In the genomic region with DNA sequence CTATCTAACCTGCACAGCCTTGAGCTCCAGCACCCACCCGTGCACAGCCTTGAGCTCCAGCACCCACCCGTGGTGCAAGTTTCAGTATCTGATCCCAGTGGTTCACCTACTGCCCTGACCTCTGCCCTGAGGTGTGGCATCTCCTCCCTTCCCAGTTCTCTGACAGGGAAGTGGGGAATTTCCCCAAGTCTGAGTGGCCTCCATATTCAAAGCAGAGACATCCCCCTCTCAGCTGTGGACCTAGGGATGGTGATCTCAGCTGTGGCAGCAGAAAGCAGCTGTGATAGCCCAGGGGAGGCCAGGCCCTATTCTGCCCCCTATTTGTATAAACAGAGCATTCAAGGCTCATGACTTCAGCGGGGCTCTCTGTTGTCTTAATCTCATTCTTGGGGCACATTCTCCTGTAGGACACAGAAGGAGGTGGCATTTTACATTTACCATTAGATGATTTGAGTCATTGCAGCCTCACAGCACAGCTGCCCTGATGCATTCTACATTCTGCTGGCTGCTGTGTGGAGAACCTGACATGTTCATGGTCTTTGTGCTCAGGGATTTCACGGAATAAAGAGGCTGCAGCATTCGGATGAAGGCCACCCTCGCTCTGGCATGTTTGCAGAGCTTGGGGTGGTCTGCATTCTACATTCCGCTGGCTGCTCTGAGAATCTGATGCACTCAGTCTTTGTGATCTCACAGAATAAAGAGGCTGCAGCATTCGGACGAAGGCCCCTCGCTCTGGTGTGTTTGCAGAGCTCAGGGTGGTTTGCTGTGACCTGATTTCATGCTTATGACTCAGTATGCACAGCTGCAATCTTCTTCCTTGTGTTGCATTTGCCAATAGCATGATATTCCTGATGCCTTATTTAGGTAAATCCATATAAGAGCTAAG, we compare ENCODE assay signal across 12 cellular contexts. TPM values are rescaled to one million over a fixed set of nuclear protein-coding genes. Genes with fewer than 3 reads are reported as not detected.
DNase-seq lines count a peak whose midpoint lies in the region; ATAC-seq and TF ChIP-seq lines count a peak whose summit lies in the region.
"Had no signal": no experiment of that assay in that cellular context is flagged by ENCODE, and none has a peak within 500 bp of the region (broad histone marks: within the 10 kb centered on the region; RNA-seq: fewer than 3 reads in every experiment).

No MANE protein-coding gene starts in this region.

- WGBS in H9 (ENCODE audit: extremely low coverage, insufficient read length, low lambda C conversion rate): no CpG with 5 or more reads among the region's 10 CpGs

- H4K91ac ChIP-seq in H9 (ENCODE audit: insufficient read length, low read depth, low read length): no peak overlapping the region

- no peak overlapping the region for H3K23ac ChIP-seq in H9 (ENCODE audit: insufficient read length, low read depth, low read length)

- H4K20me1 ChIP-seq in H9 (ENCODE audit: control insufficient read depth, insufficient read depth, insufficient read length): no peaks in the 10 kb centered on the region

- H3K4me3 Mint-ChIP-seq in brain: peak overlapping the region in 1 of 5 experiments; percentile 42
- no peak overlapping the region for H3K4me3 Mint-ChIP-seq in H9
- H3K4me3 Mint-ChIP-seq in T-helper 2 cell treated with Interferon-gamma antibody and Interleukin-4, amounts not matched to agents 5 μg/mL and 100 μg/mL, for 36 hours: no peak overlapping the region
- H3K4me3 Mint-ChIP-seq: activated T-cell treated with anti-CD3 and anti-CD28 coated beads, Interleukin-2, amount 50 U/mL, for 24 hours had no signal

- H3K27ac ChIP-seq in H9 (ENCODE audit: insufficient read length, low read depth, low read length): no peak overlapping the region
- H3K27ac ChIP-seq: esophagus muscularis mucosa had no signal

- no peak overlapping the region for H2AK5ac ChIP-seq in H9 (ENCODE audit: insufficient read length, low read length)

- H3K36me3 Mint-ChIP-seq in brain (no peaks in the 10 kb centered on the region), H9 (ENCODE audit: insufficient read depth in 1 of 3, low read depth in 3 of 3) (peaks cover 5 to 17% (median 6%) of the 10 kb centered on the region in 3 experiments; a peak in 5 of 7 replicates)
- H3K36me3 Mint-ChIP-seq in T-helper 2 cell treated with Interferon-gamma antibody and Interleukin-4, amounts not matched to agents 5 μg/mL and 100 μg/mL, for 36 hours (ENCODE audit: low read depth): no peaks in the 10 kb centered on the region

- no peaks in the 10 kb centered on the region for H3K23me2 ChIP-seq in H9 (ENCODE audit: insufficient read length, low read depth, low read length, poor library complexity, severe bottlenecking)

- no peak overlapping the region for H3K14ac ChIP-seq in H9 (ENCODE audit: insufficient read depth, low read length)

- H3K4me1 Mint-ChIP-seq in brain: peaks cover 50% of the 10 kb centered on the region
- peaks cover 29 to 39% of the 10 kb centered on the region in 2 experiments for H3K4me1 Mint-ChIP-seq in H9
- peaks cover 2% of the 10 kb centered on the region for H3K4me1 Mint-ChIP-seq in T-helper 2 cell treated with Interferon-gamma antibody and Interleukin-4, amounts not matched to agents 5 μg/mL and 100 μg/mL, for 36 hours (ENCODE audit: low read depth)

- no peak overlapping the region for H2BK15ac ChIP-seq in H9 (ENCODE audit: low read depth, low read length)

- ATAC-seq in GM18498 (IDR thresholded peaks at IDR 0.05; ENCODE audit: unreplicated experiment) (peak; percentile 50), HG02763 (IDR thresholded peaks at IDR 0.05; ENCODE audit: unreplicated experiment) (peak; percentile 50)

- H2BK12ac ChIP-seq in H9 (ENCODE audit: insufficient read length, low read depth, low read length): no peak overlapping the region

- H3K4me2 ChIP-seq in H9 (ENCODE audit: insufficient read depth, insufficient read length, low read length): no peak overlapping the region

- H2BK120ac ChIP-seq in H9 (ENCODE audit: low read depth, low read length, poor library complexity, severe bottlenecking): no peak overlapping the region

- no peaks in the 10 kb centered on the region for H3K27me3 Mint-ChIP-seq in brain
- peaks cover 18% of the 10 kb centered on the region for H3K27me3 Mint-ChIP-seq in H9 (ENCODE audit: low read depth)
- peaks cover 27% of the 10 kb centered on the region for H3K27me3 Mint-ChIP-seq in T-helper 2 cell treated with Interferon-gamma antibody and Interleukin-4, amounts not matched to agents 5 μg/mL and 100 μg/mL, for 36 hours (ENCODE audit: low read depth)
- H3K27me3 Mint-ChIP-seq: activated T-cell treated with anti-CD3 and anti-CD28 coated beads, Interleukin-2, amount 50 U/mL, for 24 hours had no signal

- H2BK5ac ChIP-seq in H9 (ENCODE audit: insufficient read length, low read length): no peak overlapping the region

- no peak overlapping the region for H2BK20ac ChIP-seq in H9 (ENCODE audit: low read depth, low read length, poor library complexity, severe bottlenecking)

- peaks cover 15% of the 10 kb centered on the region for H3K4me1 ChIP-seq in neuron (ENCODE audit: insufficient read depth, low read length)
- no peaks in the 10 kb centered on the region for H3K4me1 ChIP-seq in H9 (ENCODE audit: insufficient read depth, low read length)

- no peak overlapping the region for H3T11ph ChIP-seq in H9 (ENCODE audit: low read length)

- H3K4ac ChIP-seq in H9 (ENCODE audit: low read depth, low read length): no peak overlapping the region

- no peak overlapping the region for H3K56ac ChIP-seq in H9 (ENCODE audit: insufficient read length, low read depth, low read length)

- TF ChIP-seq CTCF in brain (conservative IDR thresholded peaks at IDR 0.05) (no peak), H9 (conservative IDR thresholded peaks at IDR 0.05) (no peak)

- DNase-seq in H9: no peak
- DNase-seq in T-helper 2 cell treated with Interferon-gamma antibody and Interleukin-4, amounts not matched to agents 5 μg/mL and 100 μg/mL, for 36 hours (ENCODE audit: low spot score): no peak
- DNase-seq in NCI-H1417 treated with DMSO at 0.1 percent for 48 hours (lab: John Stamatoyannopoulos, UW): no peak
- DNase-seq in NCI-H2029 treated with DMSO at 0.1 percent for 48 hours (lab: John Stamatoyannopoulos, UW): no peak
- DNase-seq: activated T-cell treated with anti-CD3 and anti-CD28 coated beads, Interleukin-2, amount 50 U/mL, for 24 hours; NCI-H2081; T1000 had no signal

- H2AFZ ChIP-seq in neuron (ENCODE audit: low read depth, low read length): peak overlapping the region; percentile 56
- H2AFZ ChIP-seq in H9 (ENCODE audit: low read length): no peak overlapping the region

- no peak overlapping the region for H3K18ac ChIP-seq in H9 (ENCODE audit: insufficient read length, low read depth, low read length)

- H3K4me3 ChIP-seq in neuron (ENCODE audit: low read length): no peak overlapping the region
- H3K4me3 ChIP-seq: esophagus muscularis mucosa had no signal

- peak overlapping the region in 4 of 5 experiments; percentile 27 to 93 (median 58) for H3K27ac Mint-ChIP-seq in brain
- no peak overlapping the region for H3K27ac Mint-ChIP-seq in H9
- H3K27ac Mint-ChIP-seq in T-helper 2 cell treated with Interferon-gamma antibody and Interleukin-4, amounts not matched to agents 5 μg/mL and 100 μg/mL, for 36 hours: no peak overlapping the region
- H3K27ac Mint-ChIP-seq: activated T-cell treated with anti-CD3 and anti-CD28 coated beads, Interleukin-2, amount 50 U/mL, for 24 hours had no signal

- no peaks in the 10 kb centered on the region for H3K79me2 ChIP-seq in H9 (ENCODE audit: insufficient read depth, low read length)

- H3K9me3 ChIP-seq in neuron (ENCODE audit: low read length) (peaks cover 4% of the 10 kb centered on the region), H9 (ENCODE audit: control insufficient read depth, low read depth, low read length) (no peaks in the 10 kb centered on the region)
- H3K9me3 ChIP-seq: esophagus muscularis mucosa had no signal

- H4K5ac ChIP-seq in H9 (ENCODE audit: insufficient read length, low read depth, low read length): no peak overlapping the region

- H3K9me3 Mint-ChIP-seq in brain (peaks cover 0 to 4% (median 0%) of the 10 kb centered on the region in 5 experiments), H9 (peaks cover 12 to 13% of the 10 kb centered on the region in 2 experiments)
- H3K9me3 Mint-ChIP-seq in T-helper 2 cell treated with Interferon-gamma antibody and Interleukin-4, amounts not matched to agents 5 μg/mL and 100 μg/mL, for 36 hours: no peaks in the 10 kb centered on the region
- H3K9me3 Mint-ChIP-seq: activated T-cell treated with anti-CD3 and anti-CD28 coated beads, Interleukin-2, amount 50 U/mL, for 24 hours had no signal

- no peaks in the 10 kb centered on the region for H3K36me3 ChIP-seq in neuron (ENCODE audit: insufficient read depth, low read length)
- H3K36me3 ChIP-seq: esophagus muscularis mucosa had no signal

- no peaks in the 10 kb centered on the region for H3K79me1 ChIP-seq in H9 (ENCODE audit: insufficient read depth, low read depth, low read length, poor library complexity, severe bottlenecking)

- H3K9ac ChIP-seq in H9 (ENCODE audit: extremely low read depth, insufficient read length, low read length): no peak overlapping the region

- H3K27me3 ChIP-seq in neuron (ENCODE audit: insufficient read depth, low read length) (no peaks in the 10 kb centered on the region), H9 (ENCODE audit: insufficient read depth, low read length) (no peaks in the 10 kb centered on the region)

- H4K8ac ChIP-seq in H9 (replicated peaks; ENCODE audit: insufficient read length, low read depth, low read length): no peak overlapping the region

RNA-seq across cellular contexts. Expression of gene GPR31, which starts 16.9 kb away (rescaled TPM):
- not detected for polyA plus RNA-seq in brain (ENCODE audit: insufficient read depth, low read depth, low replicate concordance)
- total RNA-seq in H9 (2021): not detected in 2 replicates
- total RNA-seq: esophagus muscularis mucosa had no signal

RNA-seq across cellular contexts. Expression of gene CCR6, which starts 17.9 kb away (rescaled TPM):
- polyA plus RNA-seq in brain (ENCODE audit: insufficient read depth, low read depth, low replicate concordance): 0.27 TPM
- not detected in 2 replicates for total RNA-seq in H9 (2021)
- total RNA-seq: esophagus muscularis mucosa had no signal

Comparison
In these comparisons a context has a peak if more than half of its experiments do, and no peak if none do; other contexts are left out.
1. H3K27ac Mint-ChIP-seq: peak in brain (4 of 5); none in H9 (0 of 3) and T-helper 2 cell treated with Interferon-gamma antibody and Interleukin-4, amounts not matched to agents 5 μg/mL and 100 μg/mL, for 36 hours (single experiment).